ENCODE assay signal across 1 cellular context in genomic region chr15:39890640-39891039, GRCh38.
TF ChIP-seq lines count a peak whose summit lies in the region.

No MANE protein-coding gene starts in this region.

TF ChIP-seq in H1, 55 proteins besides CTCF, POLR2A, EP300 and RAD21:
- TF ChIP-seq SAP30 (IDR thresholded peaks at IDR 0.05; ENCODE audit: insufficient read depth, insufficient replicate concordance, low read length) (no peak), ZNF274 (IDR thresholded peaks at IDR 0.05; ENCODE audit: borderline replicate concordance, extremely low read depth, low read length) (no peak)
